In genomic region chr9:21558627-21559401, GRCh38 we compare ENCODE assay signal across 1 cellular context.
TF ChIP-seq lines count a peak whose summit lies in the region.

No MANE protein-coding gene starts in this region.

TF ChIP-seq in GM23338, 12 proteins besides CTCF, POLR2A, EP300 and RAD21 (continued from another document):
- TF ChIP-seq ZNF462 (CRISPR knock-in tag; IDR thresholded peaks at IDR 0.05) (no peak), CREB1 (CRISPR knock-in tag; IDR thresholded peaks at IDR 0.05; ENCODE audit: low read depth) (no peak), ZNF331 (CRISPR knock-in tag; IDR thresholded peaks at IDR 0.05; ENCODE audit: low read depth) (no peak), EZH2 (IDR thresholded peaks at IDR 0.05; ENCODE audit: low read depth, unreplicated experiment) (no peak), NANOG (IDR thresholded peaks at IDR 0.05; ENCODE audit: borderline replicate concordance) (no peak), EZH2phosphoT487 (IDR thresholded peaks at IDR 0.05; ENCODE audit: unreplicated experiment) (no peak), ZNF114 (CRISPR knock-in tag; IDR thresholded peaks at IDR 0.05) (no peak)
